In genomic region chr9:6096821-6097220, GRCh38 we compare ENCODE assay signal across 18 cellular contexts.
DNase-seq lines count a peak whose midpoint lies in the region; ATAC-seq, FAIRE-seq and TF ChIP-seq lines count a peak whose summit lies in the region.
"Had no signal": no experiment of that assay in that cellular context is flagged by ENCODE, and none has a peak within 500 bp of the region (broad histone marks: within the 10 kb centered on the region; RNA-seq: fewer than 3 reads in every experiment).

No MANE protein-coding gene starts in this region.

- TF ChIP-seq CTCF in astrocyte of the spinal cord (IDR thresholded peaks at IDR 0.05; ENCODE audit: low read depth, low read length), result no peak
- no peak for TF ChIP-seq CTCF in keratinocyte (optimal IDR thresholded peaks at IDR 0.05 in 1 of 3, IDR thresholded peaks at IDR 0.05 in 1 of 3, conservative IDR thresholded peaks at IDR 0.05 in 1 of 3; ENCODE audit: extremely low read depth in 1 of 3, insufficient read depth in 2 of 3, low read length in 3 of 3)

- peaks cover 25% of the 10 kb centered on the region for H3K4me1 ChIP-seq in keratinocyte (ENCODE audit: control insufficient read depth, extremely low read depth, insufficient read depth, low read length)
- H3K4me1 ChIP-seq: heart left ventricle, right lobe of liver had no signal

- no peaks in the 10 kb centered on the region for H3K36me3 ChIP-seq in keratinocyte (ENCODE audit: control insufficient read depth in 2 of 2, extremely low read depth in 1 of 2, insufficient read depth in 2 of 2, low read length in 2 of 2)
- H3K36me3 ChIP-seq: heart left ventricle, right lobe of liver had no signal

- H3K27ac ChIP-seq in keratinocyte (ENCODE audit: control insufficient read depth, insufficient read depth, low read length), result peak overlapping the region; percentile 36
- H3K27ac ChIP-seq: heart left ventricle, right lobe of liver had no signal

- peak; percentile 76 for DNase-seq in AG20443 (ENCODE audit: low spot score)
- no peak for DNase-seq in H54 (ENCODE audit: insufficient read length, low spot score)
- peak; percentile 5 for DNase-seq in astrocyte of the spinal cord (ENCODE audit: low read depth, low spot score)
- DNase-seq in keratinocyte (ENCODE audit: low read depth, low spot score), result peak; percentile 72
- DNase-seq in NCI-H2107 (lab: John Stamatoyannopoulos, UW), result no peak
- DNase-seq: activated B cell treated with CpG ODN at 0.5 μM for 24 hours; activated T-cell treated with anti-CD3 and anti-CD28 coated beads, Interleukin-2, amount 50 U/mL, for 1 hour; aorta; heart left ventricle; left ventricle myocardium superior; MV-4-11; NCI-H2171 treated with DMSO at 0.1 percent for 48 hours; nephron progenitor cell; right lobe of liver; stimulated activated CD4-positive, alpha-beta T cell treated with anti-CD3 and anti-CD28 coated beads, Interleukin-4, amount 100 ng/mL, for 4 hours had no signal

- H3K9me3 ChIP-seq in keratinocyte (ENCODE audit: control insufficient read depth, low read depth, low read length), result no peaks in the 10 kb centered on the region
- H3K9me3 ChIP-seq: heart left ventricle, right lobe of liver had no signal

- H3K4me2 ChIP-seq in keratinocyte (ENCODE audit: control insufficient read depth, extremely low read depth, insufficient read depth, low read depth, low read length), result no peak overlapping the region

- TF ChIP-seq POLR2A in H54 (IDR thresholded peaks at IDR 0.05; ENCODE audit: low read depth, low read length), result no peak

- ATAC-seq in GM21786 (IDR thresholded peaks at IDR 0.05; ENCODE audit: unreplicated experiment), result no peak
- ATAC-seq in GM21390 (IDR thresholded peaks at IDR 0.05; ENCODE audit: unreplicated experiment), result no peak
- ATAC-seq in HG03196 (IDR thresholded peaks at IDR 0.05; ENCODE audit: unreplicated experiment), result no peak
- ATAC-seq: heart left ventricle, left ventricle myocardium superior, right lobe of liver had no signal

- dilution Hi-C loops in keratinocyte (cut with MboI; ENCODE audit: extremely low pct_ligation_motif_present, low sequenced_read_pairs), result no loop called here

- H4K20me1 ChIP-seq in keratinocyte (ENCODE audit: control insufficient read depth, extremely low read depth, insufficient read depth, low read length), result no peaks in the 10 kb centered on the region

- in situ Hi-C loops in astrocyte of the spinal cord (cut with HindIII; ENCODE audit: low sequenced_read_pairs), result no loop called here

- H3K27me3 ChIP-seq in keratinocyte (ENCODE audit: control insufficient read depth, extremely low read depth, insufficient read depth, low read length), result no peaks in the 10 kb centered on the region
- H3K27me3 ChIP-seq: heart left ventricle, right lobe of liver had no signal

- H3K79me2 ChIP-seq in keratinocyte (ENCODE audit: control insufficient read depth, insufficient read depth, low read length), result no peaks in the 10 kb centered on the region

- no peak overlapping the region for H3K4me3 ChIP-seq in astrocyte of the spinal cord (ENCODE audit: low read depth, low read length)
- H3K4me3 ChIP-seq in keratinocyte (ENCODE audit: control insufficient read depth in 2 of 3, extremely low read depth in 1 of 3, insufficient read depth in 2 of 3, low read depth in 1 of 3, low read length in 3 of 3), result no peak overlapping the region
- H3K4me3 ChIP-seq: heart left ventricle, right lobe of liver had no signal

- no peak overlapping the region for H3K9ac ChIP-seq in keratinocyte (ENCODE audit: control insufficient read depth, extremely low read depth, insufficient read depth, low read length)

- no peaks in the 10 kb centered on the region for H3K9me1 ChIP-seq in keratinocyte (ENCODE audit: control insufficient read depth, extremely low read depth, insufficient read depth, low read length)

- FAIRE-seq in H54 (lab: Jason Lieb, UNC) (peak; percentile 30), keratinocyte (lab: Jason Lieb, UNC) (peak; percentile 23)

- no peak overlapping the region for H2AFZ ChIP-seq in keratinocyte (ENCODE audit: control insufficient read depth, low read length)

Comparison
In these comparisons a context has a peak if more than half of its experiments do, and no peak if none do; other contexts are left out.
1. DNase-seq: peak in AG20443 (single experiment), astrocyte of the spinal cord (single experiment) and keratinocyte (single experiment); none in H54 (single experiment) and NCI-H2107 (single experiment).